In the genomic region with DNA sequence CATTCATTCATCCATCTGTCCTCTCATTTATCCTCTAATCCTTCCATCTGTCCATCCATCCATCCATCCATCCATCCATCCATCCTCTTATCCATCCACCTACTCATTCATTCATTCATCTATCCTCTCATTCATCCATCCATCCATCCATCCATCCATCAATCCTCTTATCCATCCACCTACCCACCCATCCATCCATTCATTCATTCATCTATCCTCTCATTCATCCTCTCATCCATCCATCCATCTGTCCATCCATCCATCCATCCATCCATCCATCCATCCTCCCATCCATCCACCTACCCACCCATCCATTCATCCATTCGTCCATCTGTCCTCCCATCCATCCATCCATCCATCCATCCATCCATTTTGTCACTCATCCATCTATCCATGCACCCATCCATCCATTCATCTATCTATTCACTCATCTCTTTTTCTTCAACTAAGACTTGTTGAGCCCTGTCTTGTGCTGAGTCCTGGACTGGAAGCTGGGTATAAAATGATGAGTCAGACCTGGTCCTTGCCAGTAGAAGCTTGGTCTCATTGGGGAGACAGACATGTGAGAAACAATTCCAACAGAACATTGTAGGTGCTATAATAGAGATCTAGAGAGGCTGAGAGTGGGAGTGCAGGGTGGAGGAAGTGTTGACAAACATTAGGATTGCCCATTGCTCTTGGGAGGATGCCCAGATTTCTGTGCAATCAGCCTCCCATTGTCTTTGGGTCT, we compare ENCODE assay signal across 1 cellular context.
TF ChIP-seq lines count a peak whose summit lies in the region.

No MANE protein-coding gene starts in this region.

TF ChIP-seq in K562, 482 proteins besides CTCF, POLR2A, EP300 and RAD21 (continues in another document):
- TF ChIP-seq, protein P1, sequence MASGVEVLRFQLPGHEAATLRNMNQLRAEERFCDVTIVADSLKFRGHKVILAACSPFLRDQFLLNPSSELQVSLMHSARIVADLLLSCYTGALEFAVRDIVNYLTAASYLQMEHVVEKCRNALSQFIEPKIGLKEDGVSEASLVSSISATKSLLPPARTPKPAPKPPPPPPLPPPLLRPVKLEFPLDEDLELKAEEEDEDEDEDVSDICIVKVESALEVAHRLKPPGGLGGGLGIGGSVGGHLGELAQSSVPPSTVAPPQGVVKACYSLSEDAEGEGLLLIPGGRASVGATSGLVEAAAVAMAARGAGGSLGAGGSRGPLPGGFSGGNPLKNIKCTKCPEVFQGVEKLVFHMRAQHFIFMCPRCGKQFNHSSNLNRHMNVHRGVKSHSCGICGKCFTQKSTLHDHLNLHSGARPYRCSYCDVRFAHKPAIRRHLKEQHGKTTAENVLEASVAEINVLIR (CRISPR knock-in tag; IDR thresholded peaks at IDR 0.05): no peak
- TF ChIP-seq FOXK2 (conservative IDR thresholded peaks at IDR 0.05 in 1 of 2, IDR thresholded peaks at IDR 0.05 in 1 of 2; ENCODE audit: low read depth in 2 of 2): no peak
- no peak for TF ChIP-seq ZNF717 (CRISPR knock-in tag; IDR thresholded peaks at IDR 0.05)
- TF ChIP-seq NCOA1 (IDR thresholded peaks at IDR 0.05; ENCODE audit: low read depth): no peak
- TF ChIP-seq CC2D1A (IDR thresholded peaks at IDR 0.05): no peak
- TF ChIP-seq, protein P2, sequence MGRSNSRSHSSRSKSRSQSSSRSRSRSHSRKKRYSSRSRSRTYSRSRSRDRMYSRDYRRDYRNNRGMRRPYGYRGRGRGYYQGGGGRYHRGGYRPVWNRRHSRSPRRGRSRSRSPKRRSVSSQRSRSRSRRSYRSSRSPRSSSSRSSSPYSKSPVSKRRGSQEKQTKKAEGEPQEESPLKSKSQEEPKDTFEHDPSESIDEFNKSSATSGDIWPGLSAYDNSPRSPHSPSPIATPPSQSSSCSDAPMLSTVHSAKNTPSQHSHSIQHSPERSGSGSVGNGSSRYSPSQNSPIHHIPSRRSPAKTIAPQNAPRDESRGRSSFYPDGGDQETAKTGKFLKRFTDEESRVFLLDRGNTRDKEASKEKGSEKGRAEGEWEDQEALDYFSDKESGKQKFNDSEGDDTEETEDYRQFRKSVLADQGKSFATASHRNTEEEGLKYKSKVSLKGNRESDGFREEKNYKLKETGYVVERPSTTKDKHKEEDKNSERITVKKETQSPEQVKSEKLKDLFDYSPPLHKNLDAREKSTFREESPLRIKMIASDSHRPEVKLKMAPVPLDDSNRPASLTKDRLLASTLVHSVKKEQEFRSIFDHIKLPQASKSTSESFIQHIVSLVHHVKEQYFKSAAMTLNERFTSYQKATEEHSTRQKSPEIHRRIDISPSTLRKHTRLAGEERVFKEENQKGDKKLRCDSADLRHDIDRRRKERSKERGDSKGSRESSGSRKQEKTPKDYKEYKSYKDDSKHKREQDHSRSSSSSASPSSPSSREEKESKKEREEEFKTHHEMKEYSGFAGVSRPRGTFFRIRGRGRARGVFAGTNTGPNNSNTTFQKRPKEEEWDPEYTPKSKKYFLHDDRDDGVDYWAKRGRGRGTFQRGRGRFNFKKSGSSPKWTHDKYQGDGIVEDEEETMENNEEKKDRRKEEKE (IDR thresholded peaks at IDR 0.05; ENCODE audit: borderline replicate concordance in 1 of 2, control insufficient read depth in 1 of 2, low read depth in 2 of 2, low read length in 1 of 2): no peak
- no peak for TF ChIP-seq ERF (CRISPR knock-in tag; IDR thresholded peaks at IDR 0.05)
- no peak for TF ChIP-seq ZNF197 (CRISPR knock-in tag; IDR thresholded peaks at IDR 0.05; ENCODE audit: low read depth)
- TF ChIP-seq, protein P3, sequence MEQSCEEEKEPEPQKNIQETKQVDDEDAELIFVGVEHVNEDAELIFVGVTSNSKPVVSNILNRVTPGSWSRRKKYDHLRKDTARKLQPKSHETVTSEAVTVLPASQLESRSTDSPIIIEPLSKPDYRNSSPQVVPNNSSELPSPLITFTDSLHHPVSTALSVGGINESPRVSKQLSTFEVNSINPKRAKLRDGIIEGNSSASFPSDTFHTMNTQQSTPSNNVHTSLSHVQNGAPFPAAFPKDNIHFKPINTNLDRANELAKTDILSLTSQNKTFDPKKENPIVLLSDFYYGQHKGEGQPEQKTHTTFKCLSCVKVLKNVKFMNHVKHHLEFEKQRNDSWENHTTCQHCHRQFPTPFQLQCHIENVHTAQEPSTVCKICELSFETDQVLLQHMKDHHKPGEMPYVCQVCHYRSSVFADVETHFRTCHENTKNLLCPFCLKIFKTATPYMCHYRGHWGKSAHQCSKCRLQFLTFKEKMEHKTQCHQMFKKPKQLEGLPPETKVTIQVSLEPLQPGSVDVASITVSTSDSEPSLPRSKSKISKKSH (CRISPR knock-in tag; IDR thresholded peaks at IDR 0.05): no peak
- no peak for TF ChIP-seq ZNF76 (CRISPR knock-in tag; IDR thresholded peaks at IDR 0.05; ENCODE audit: borderline replicate concordance)
- TF ChIP-seq KLF13 (tag; IDR thresholded peaks at IDR 0.05; ENCODE audit: borderline replicate concordance, low read depth): no peak
- TF ChIP-seq KDM1A (IDR thresholded peaks at IDR 0.05): 0 out of 4 replicates have a peak, but pooled peaks of 1 of the 2 experiments have one; percentile 12
- no peak for TF ChIP-seq ZNF778 (CRISPR knock-in tag; IDR thresholded peaks at IDR 0.05)
- TF ChIP-seq EGR1 (conservative IDR thresholded peaks at IDR 0.05): no peak
- no peak for TF ChIP-seq TAL1 (IDR thresholded peaks at IDR 0.05)
- TF ChIP-seq, protein P4, sequence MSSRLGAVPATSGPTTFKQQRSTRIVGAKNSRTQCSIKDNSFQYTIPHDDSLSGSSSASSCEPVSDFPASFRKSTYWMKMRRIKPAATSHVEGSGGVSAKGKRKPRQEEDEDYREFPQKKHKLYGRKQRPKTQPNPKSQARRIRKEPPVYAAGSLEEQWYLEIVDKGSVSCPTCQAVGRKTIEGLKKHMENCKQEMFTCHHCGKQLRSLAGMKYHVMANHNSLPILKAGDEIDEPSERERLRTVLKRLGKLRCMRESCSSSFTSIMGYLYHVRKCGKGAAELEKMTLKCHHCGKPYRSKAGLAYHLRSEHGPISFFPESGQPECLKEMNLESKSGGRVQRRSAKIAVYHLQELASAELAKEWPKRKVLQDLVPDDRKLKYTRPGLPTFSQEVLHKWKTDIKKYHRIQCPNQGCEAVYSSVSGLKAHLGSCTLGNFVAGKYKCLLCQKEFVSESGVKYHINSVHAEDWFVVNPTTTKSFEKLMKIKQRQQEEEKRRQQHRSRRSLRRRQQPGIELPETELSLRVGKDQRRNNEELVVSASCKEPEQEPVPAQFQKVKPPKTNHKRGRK (tag; IDR thresholded peaks at IDR 0.05): no peak
- TF ChIP-seq, protein P5, sequence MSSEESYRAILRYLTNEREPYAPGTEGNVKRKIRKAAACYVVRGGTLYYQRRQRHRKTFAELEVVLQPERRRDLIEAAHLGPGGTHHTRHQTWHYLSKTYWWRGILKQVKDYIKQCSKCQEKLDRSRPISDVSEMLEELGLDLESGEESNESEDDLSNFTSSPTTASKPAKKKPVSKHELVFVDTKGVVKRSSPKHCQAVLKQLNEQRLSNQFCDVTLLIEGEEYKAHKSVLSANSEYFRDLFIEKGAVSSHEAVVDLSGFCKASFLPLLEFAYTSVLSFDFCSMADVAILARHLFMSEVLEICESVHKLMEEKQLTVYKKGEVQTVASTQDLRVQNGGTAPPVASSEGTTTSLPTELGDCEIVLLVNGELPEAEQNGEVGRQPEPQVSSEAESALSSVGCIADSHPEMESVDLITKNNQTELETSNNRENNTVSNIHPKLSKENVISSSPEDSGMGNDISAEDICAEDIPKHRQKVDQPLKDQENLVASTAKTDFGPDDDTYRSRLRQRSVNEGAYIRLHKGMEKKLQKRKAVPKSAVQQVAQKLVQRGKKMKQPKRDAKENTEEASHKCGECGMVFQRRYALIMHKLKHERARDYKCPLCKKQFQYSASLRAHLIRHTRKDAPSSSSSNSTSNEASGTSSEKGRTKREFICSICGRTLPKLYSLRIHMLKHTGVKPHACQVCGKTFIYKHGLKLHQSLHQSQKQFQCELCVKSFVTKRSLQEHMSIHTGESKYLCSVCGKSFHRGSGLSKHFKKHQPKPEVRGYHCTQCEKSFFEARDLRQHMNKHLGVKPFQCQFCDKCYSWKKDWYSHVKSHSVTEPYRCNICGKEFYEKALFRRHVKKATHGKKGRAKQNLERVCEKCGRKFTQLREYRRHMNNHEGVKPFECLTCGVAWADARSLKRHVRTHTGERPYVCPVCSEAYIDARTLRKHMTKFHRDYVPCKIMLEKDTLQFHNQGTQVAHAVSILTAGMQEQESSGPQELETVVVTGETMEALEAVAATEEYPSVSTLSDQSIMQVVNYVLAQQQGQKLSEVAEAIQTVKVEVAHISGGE (CRISPR knock-in tag; IDR thresholded peaks at IDR 0.05): no peak
- TF ChIP-seq ZNF561 (CRISPR knock-in tag; conservative IDR thresholded peaks at IDR 0.05): no peak
- TF ChIP-seq, protein P6, sequence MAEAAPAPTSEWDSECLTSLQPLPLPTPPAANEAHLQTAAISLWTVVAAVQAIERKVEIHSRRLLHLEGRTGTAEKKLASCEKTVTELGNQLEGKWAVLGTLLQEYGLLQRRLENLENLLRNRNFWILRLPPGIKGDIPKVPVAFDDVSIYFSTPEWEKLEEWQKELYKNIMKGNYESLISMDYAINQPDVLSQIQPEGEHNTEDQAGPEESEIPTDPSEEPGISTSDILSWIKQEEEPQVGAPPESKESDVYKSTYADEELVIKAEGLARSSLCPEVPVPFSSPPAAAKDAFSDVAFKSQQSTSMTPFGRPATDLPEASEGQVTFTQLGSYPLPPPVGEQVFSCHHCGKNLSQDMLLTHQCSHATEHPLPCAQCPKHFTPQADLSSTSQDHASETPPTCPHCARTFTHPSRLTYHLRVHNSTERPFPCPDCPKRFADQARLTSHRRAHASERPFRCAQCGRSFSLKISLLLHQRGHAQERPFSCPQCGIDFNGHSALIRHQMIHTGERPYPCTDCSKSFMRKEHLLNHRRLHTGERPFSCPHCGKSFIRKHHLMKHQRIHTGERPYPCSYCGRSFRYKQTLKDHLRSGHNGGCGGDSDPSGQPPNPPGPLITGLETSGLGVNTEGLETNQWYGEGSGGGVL (CRISPR knock-in tag; IDR thresholded peaks at IDR 0.05): no peak
- peak; percentile 71 for TF ChIP-seq MAFG (tag; conservative IDR thresholded peaks at IDR 0.05)
- no peak for TF ChIP-seq ZNF134 (CRISPR knock-in tag; conservative IDR thresholded peaks at IDR 0.05)
- no peak for TF ChIP-seq ZNF436 (CRISPR knock-in tag; IDR thresholded peaks at IDR 0.05)
- TF ChIP-seq, protein P7, sequence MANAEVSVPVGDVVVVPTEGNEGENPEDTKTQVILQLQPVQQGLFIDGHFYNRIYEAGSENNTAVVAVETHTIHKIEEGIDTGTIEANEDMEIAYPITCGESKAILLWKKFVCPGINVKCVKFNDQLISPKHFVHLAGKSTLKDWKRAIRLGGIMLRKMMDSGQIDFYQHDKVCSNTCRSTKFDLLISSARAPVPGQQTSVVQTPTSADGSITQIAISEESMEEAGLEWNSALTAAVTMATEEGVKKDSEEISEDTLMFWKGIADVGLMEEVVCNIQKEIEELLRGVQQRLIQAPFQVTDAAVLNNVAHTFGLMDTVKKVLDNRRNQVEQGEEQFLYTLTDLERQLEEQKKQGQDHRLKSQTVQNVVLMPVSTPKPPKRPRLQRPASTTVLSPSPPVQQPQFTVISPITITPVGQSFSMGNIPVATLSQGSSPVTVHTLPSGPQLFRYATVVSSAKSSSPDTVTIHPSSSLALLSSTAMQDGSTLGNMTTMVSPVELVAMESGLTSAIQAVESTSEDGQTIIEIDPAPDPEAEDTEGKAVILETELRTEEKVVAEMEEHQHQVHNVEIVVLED (CRISPR knock-in tag; IDR thresholded peaks at IDR 0.05): no peak
- TF ChIP-seq ARHGAP35 (IDR thresholded peaks at IDR 0.05; ENCODE audit: partially characterized antibody): no peak
- TF ChIP-seq FOXK1 (CRISPR knock-in tag; IDR thresholded peaks at IDR 0.05; ENCODE audit: borderline replicate concordance): no peak
- TF ChIP-seq, protein P8, sequence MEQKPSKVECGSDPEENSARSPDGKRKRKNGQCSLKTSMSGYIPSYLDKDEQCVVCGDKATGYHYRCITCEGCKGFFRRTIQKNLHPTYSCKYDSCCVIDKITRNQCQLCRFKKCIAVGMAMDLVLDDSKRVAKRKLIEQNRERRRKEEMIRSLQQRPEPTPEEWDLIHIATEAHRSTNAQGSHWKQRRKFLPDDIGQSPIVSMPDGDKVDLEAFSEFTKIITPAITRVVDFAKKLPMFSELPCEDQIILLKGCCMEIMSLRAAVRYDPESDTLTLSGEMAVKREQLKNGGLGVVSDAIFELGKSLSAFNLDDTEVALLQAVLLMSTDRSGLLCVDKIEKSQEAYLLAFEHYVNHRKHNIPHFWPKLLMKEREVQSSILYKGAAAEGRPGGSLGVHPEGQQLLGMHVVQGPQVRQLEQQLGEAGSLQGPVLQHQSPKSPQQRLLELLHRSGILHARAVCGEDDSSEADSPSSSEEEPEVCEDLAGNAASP (IDR thresholded peaks at IDR 0.05): no peak
- TF ChIP-seq U2AF2 (optimal IDR thresholded peaks at IDR 0.05; ENCODE audit: low read depth, low read length): no peak
- TF ChIP-seq C11orf30 (IDR thresholded peaks at IDR 0.05; ENCODE audit: low read depth): peak; percentile 74
- no peak for TF ChIP-seq ARID1B (IDR thresholded peaks at IDR 0.05)
- TF ChIP-seq, protein P9, sequence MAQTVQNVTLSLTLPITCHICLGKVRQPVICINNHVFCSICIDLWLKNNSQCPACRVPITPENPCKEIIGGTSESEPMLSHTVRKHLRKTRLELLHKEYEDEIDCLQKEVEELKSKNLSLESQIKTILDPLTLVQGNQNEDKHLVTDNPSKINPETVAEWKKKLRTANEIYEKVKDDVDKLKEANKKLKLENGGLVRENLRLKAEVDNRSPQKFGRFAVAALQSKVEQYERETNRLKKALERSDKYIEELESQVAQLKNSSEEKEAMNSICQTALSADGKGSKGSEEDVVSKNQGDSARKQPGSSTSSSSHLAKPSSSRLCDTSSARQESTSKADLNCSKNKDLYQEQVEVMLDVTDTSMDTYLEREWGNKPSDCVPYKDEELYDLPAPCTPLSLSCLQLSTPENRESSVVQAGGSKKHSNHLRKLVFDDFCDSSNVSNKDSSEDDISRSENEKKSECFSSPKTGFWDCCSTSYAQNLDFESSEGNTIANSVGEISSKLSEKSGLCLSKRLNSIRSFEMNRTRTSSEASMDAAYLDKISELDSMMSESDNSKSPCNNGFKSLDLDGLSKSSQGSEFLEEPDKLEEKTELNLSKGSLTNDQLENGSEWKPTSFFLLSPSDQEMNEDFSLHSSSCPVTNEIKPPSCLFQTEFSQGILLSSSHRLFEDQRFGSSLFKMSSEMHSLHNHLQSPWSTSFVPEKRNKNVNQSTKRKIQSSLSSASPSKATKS (CRISPR knock-in tag; IDR thresholded peaks at IDR 0.05): no peak
- no peak for TF ChIP-seq TEAD1 (CRISPR knock-in tag; IDR thresholded peaks at IDR 0.05)
- TF ChIP-seq MAFK (IDR thresholded peaks at IDR 0.05; ENCODE audit: low read length): peak; percentile 26; the same call in 1 of the 2 replicates
- no peak for TF ChIP-seq GTF2A2 (tag; IDR thresholded peaks at IDR 0.05)
- TF ChIP-seq ZKSCAN1 (IDR thresholded peaks at IDR 0.05; ENCODE audit: low read depth, low read length): no peak
- TF ChIP-seq, protein P10, sequence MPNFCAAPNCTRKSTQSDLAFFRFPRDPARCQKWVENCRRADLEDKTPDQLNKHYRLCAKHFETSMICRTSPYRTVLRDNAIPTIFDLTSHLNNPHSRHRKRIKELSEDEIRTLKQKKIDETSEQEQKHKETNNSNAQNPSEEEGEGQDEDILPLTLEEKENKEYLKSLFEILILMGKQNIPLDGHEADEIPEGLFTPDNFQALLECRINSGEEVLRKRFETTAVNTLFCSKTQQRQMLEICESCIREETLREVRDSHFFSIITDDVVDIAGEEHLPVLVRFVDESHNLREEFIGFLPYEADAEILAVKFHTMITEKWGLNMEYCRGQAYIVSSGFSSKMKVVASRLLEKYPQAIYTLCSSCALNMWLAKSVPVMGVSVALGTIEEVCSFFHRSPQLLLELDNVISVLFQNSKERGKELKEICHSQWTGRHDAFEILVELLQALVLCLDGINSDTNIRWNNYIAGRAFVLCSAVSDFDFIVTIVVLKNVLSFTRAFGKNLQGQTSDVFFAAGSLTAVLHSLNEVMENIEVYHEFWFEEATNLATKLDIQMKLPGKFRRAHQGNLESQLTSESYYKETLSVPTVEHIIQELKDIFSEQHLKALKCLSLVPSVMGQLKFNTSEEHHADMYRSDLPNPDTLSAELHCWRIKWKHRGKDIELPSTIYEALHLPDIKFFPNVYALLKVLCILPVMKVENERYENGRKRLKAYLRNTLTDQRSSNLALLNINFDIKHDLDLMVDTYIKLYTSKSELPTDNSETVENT (CRISPR knock-in tag; IDR thresholded peaks at IDR 0.05): no peak
